Comparison of ENCODE assay signal across 10 cellular contexts in genomic region chr21:34925597-34925996, GRCh38.
"Had no signal": no experiment of that assay in that cellular context is flagged by ENCODE, and none has a peak within 500 bp of the region (broad histone marks: within the 10 kb centered on the region; RNA-seq: fewer than 3 reads in every experiment).

No MANE protein-coding gene starts in this region.

- H3K4me3 Mint-ChIP-seq: naive thymus-derived CD8-positive, alpha-beta T cell had no signal

- H3K27me3 Mint-ChIP-seq: naive thymus-derived CD8-positive, alpha-beta T cell had no signal

- DNase-seq: activated CD4-positive, alpha-beta T cell treated with anti-CD3 and anti-CD28 coated beads for 4 hours; activated T-cell treated with anti-CD3 and anti-CD28 coated beads, Interleukin-2, amount 50 U/mL, for 48 hours; body of pancreas; central memory CD4-positive, alpha-beta T cell; effector CD8-positive, alpha-beta T cell; heart left ventricle; naive thymus-derived CD8-positive, alpha-beta T cell; posterior cingulate gyrus; stimulated activated CD4-positive, alpha-beta T cell treated with anti-CD3 and anti-CD28 coated beads, Interleukin-15, amount 100 ng/mL, for 24 hours; stimulated activated CD4-positive, alpha-beta T cell treated with anti-CD3 and anti-CD28 coated beads, Interleukin-4, amount 100 ng/mL, for 24 hours had no signal

- ATAC-seq: body of pancreas; heart left ventricle; naive thymus-derived CD8-positive, alpha-beta T cell had no signal
